ENCODE assay signal across 1 cellular context in the genomic region with DNA sequence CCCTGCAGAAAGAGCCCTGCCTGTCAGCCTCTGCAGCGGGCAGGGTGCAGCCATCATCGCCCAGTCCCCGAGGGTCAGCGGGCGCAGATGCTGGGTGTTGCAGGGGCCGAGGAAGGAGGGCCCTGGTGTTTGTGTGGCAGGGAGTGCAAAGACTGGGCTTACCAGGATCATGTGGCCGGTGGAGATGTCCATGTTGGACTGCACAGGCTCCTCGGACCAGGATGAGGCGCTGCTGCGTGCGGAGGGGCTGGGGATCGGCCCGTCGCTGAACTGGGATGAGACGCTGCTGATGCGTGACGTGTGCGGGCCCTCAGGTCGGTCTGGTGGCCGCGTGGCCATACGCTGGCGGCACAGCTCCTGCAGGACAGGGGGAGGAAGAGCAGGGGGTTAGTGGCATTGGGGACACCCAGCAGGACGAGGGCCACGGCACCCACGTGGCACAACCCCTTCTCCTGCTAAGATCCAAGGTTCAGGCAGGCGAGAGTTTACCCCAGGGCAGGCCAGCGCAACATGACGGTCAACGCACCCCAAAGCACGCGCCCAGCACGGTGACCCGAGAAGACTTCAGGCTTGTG.
A peak's percentile ranks its signal among the peaks of the same experiment; 100 is the strongest.
TF ChIP-seq lines count a peak whose summit lies in the region.

No MANE protein-coding gene starts in this region.

TF ChIP-seq in K562, 482 proteins besides CTCF, POLR2A, EP300 and RAD21:
- no peak for TF ChIP-seq NCOR1 (IDR thresholded peaks at IDR 0.05)
- no peak for TF ChIP-seq FOXP4 (CRISPR knock-in tag; IDR thresholded peaks at IDR 0.05; ENCODE audit: borderline replicate concordance)
- no peak for TF ChIP-seq GTF2F1 (IDR thresholded peaks at IDR 0.05; ENCODE audit: low read depth, low read length)
- no peak for TF ChIP-seq POLR3G (IDR thresholded peaks at IDR 0.05; ENCODE audit: extremely low read depth, insufficient read length, insufficient replicate concordance)
- TF ChIP-seq CBFA2T3 (IDR thresholded peaks at IDR 0.05): no peak
- no peak for TF ChIP-seq ZNF124 (CRISPR knock-in tag; IDR thresholded peaks at IDR 0.05)
- TF ChIP-seq MAX (CRISPR knock-in tag; IDR thresholded peaks at IDR 0.05): peak; percentile 43; the same call in 1 of the 2 replicates
- TF ChIP-seq, protein P1, sequence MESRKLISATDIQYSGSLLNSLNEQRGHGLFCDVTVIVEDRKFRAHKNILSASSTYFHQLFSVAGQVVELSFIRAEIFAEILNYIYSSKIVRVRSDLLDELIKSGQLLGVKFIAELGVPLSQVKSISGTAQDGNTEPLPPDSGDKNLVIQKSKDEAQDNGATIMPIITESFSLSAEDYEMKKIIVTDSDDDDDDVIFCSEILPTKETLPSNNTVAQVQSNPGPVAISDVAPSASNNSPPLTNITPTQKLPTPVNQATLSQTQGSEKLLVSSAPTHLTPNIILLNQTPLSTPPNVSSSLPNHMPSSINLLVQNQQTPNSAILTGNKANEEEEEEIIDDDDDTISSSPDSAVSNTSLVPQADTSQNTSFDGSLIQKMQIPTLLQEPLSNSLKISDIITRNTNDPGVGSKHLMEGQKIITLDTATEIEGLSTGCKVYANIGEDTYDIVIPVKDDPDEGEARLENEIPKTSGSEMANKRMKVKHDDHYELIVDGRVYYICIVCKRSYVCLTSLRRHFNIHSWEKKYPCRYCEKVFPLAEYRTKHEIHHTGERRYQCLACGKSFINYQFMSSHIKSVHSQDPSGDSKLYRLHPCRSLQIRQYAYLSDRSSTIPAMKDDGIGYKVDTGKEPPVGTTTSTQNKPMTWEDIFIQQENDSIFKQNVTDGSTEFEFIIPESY (CRISPR knock-in tag; IDR thresholded peaks at IDR 0.05): peak; percentile 88
- TF ChIP-seq PURB (CRISPR knock-in tag; IDR thresholded peaks at IDR 0.05; ENCODE audit: low read depth): no peak
- no peak for TF ChIP-seq HDAC6 (IDR thresholded peaks at IDR 0.05; ENCODE audit: low read depth, low read length)
- TF ChIP-seq U2AF1 (optimal IDR thresholded peaks at IDR 0.05; ENCODE audit: low read depth, low read length): no peak
- TF ChIP-seq, protein P2, sequence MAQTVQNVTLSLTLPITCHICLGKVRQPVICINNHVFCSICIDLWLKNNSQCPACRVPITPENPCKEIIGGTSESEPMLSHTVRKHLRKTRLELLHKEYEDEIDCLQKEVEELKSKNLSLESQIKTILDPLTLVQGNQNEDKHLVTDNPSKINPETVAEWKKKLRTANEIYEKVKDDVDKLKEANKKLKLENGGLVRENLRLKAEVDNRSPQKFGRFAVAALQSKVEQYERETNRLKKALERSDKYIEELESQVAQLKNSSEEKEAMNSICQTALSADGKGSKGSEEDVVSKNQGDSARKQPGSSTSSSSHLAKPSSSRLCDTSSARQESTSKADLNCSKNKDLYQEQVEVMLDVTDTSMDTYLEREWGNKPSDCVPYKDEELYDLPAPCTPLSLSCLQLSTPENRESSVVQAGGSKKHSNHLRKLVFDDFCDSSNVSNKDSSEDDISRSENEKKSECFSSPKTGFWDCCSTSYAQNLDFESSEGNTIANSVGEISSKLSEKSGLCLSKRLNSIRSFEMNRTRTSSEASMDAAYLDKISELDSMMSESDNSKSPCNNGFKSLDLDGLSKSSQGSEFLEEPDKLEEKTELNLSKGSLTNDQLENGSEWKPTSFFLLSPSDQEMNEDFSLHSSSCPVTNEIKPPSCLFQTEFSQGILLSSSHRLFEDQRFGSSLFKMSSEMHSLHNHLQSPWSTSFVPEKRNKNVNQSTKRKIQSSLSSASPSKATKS (CRISPR knock-in tag; IDR thresholded peaks at IDR 0.05): no peak
- no peak for TF ChIP-seq RBM22 (IDR thresholded peaks at IDR 0.05; ENCODE audit: low read depth, low read length, poor library complexity, severe bottlenecking)
- TF ChIP-seq ZNF280A (IDR thresholded peaks at IDR 0.05; ENCODE audit: low read depth, partially characterized antibody): no peak
- no peak for TF ChIP-seq HMG20B (CRISPR knock-in tag; IDR thresholded peaks at IDR 0.05)
- no peak for TF ChIP-seq ZNF184 (CRISPR knock-in tag; IDR thresholded peaks at IDR 0.05)
- TF ChIP-seq USF1 (CRISPR knock-in tag; IDR thresholded peaks at IDR 0.05): 0 out of 2 replicates have a peak, but pooled peaks have one; percentile 15
TF ChIP-seq in K562: peak in this region for 3.
